8 cellular contexts compared by ENCODE assay signal in the genomic region with DNA sequence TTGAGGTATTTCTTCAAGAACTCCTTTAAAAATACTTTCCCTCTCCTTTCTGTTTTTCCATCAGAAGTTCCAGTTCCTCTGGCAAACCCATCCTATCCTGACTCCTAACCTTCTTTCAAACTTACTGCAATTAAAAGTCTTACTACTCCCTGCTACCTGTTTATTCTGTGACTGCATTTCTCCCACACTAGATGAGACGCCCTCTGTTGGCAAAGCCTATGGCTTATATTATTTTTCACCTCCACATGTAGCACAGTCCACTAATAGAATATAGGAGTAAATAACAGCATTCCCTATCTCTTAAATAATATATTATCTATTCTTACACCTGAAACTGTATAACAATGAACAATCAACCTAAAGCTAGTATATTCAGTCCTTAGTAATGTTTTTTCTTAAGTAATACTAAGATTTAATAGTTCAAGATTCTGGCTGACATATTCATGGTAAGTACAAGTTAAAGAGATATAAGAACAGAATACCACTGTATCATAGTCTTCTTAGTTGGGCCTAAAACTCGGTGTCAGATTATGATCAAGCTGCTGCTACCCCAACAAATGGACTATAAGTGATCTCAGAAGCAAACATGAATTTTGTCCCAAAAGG. TPM values are rescaled to one million over a fixed set of nuclear protein-coding genes. Genes with fewer than 3 reads are reported as not detected.
A peak's percentile ranks its signal among the peaks of the same experiment; 100 is the strongest.
DNase-seq lines count a peak whose midpoint lies in the region; ATAC-seq, FAIRE-seq and TF ChIP-seq lines count a peak whose summit lies in the region.

No MANE protein-coding gene starts in this region.

- no peaks in the 10 kb centered on the region for H3K27me3 ChIP-seq in HL-60 (ENCODE audit: insufficient read depth, poor library complexity, severe bottlenecking)

- FAIRE-seq in TTC549 (lab: Jason Lieb, UNC), result peak; percentile 74

- H3K27ac ChIP-seq in HL-60 (replicated peaks) (no peak overlapping the region), substantia nigra (ENCODE audit: low read depth, low read length, poor library complexity, severe bottlenecking) (no peak overlapping the region)

- H3K4me3 ChIP-seq in HL-60 (replicated peaks; ENCODE audit: insufficient read depth, low read length), result no peak overlapping the region

- no peaks in the 10 kb centered on the region for H3K27me3 Mint-ChIP-seq in activated T-cell treated with anti-CD3 and anti-CD28 coated beads, Interleukin-2, amount 50 U/mL, for 4 hours (ENCODE audit: low read depth)

- H3K4me3 Mint-ChIP-seq in activated T-cell treated with anti-CD3 and anti-CD28 coated beads, Interleukin-2, amount 50 U/mL, for 4 hours, result no peak overlapping the region

- ATAC-seq in activated T-cell treated with anti-CD3 and anti-CD28 coated beads, Interleukin-2, amount 50 U/mL, for 4 hours, result no peak

- H3K9me3 Mint-ChIP-seq in activated T-cell treated with anti-CD3 and anti-CD28 coated beads, Interleukin-2, amount 50 U/mL, for 4 hours, result no peaks in the 10 kb centered on the region

- H3K4me1 Mint-ChIP-seq in activated T-cell treated with anti-CD3 and anti-CD28 coated beads, Interleukin-2, amount 50 U/mL, for 4 hours (ENCODE audit: low read depth), result peaks cover 22% of the 10 kb centered on the region

- DNase-seq in DMS53 treated with DMSO at 0.1 percent for 48 hours (lab: John Stamatoyannopoulos, UW; ENCODE audit: unreplicated experiment) (peak; percentile 23), HL-60 (ENCODE audit: low read depth in 1 of 2, low spot score in 1 of 2) (no peak), left kidney (ENCODE audit: low read depth, low spot score) (peak; percentile 15), mucosa of gallbladder (ENCODE audit: low spot score) (no peak), ureter (ENCODE audit: low spot score) (no peak), substantia nigra (lab: John Stamatoyannopoulos, UW) (no peak)
- DNase-seq in activated T-cell treated with anti-CD3 and anti-CD28 coated beads, Interleukin-2, amount 50 U/mL, for 4 hours, result no peak

- H3K36me3 Mint-ChIP-seq in activated T-cell treated with anti-CD3 and anti-CD28 coated beads, Interleukin-2, amount 50 U/mL, for 4 hours (ENCODE audit: insufficient read depth), result peaks cover 16% of the 10 kb centered on the region

- TF ChIP-seq CTCF in HL-60 (IDR thresholded peaks at IDR 0.05; ENCODE audit: insufficient read depth, low read length), result peak; percentile 25

RNA-seq across cellular contexts. Expression of a gene that starts 54.8 kb away (rescaled TPM):
- total RNA-seq in mucosa of gallbladder (36.3 TPM), ureter (41.8 TPM)
- total RNA-seq in activated T-cell treated with anti-CD3 and anti-CD28 coated beads, Interleukin-2, amount 50 U/mL, for 4 hours, result 10 to 100 TPM; 34.9 to 37.2 (median 36.1) TPM

Comparison
In these comparisons a context has a peak if more than half of its experiments do, and no peak if none do; other contexts are left out.
1. DNase-seq: peak in DMS53 treated with DMSO at 0.1 percent for 48 hours (single experiment) and left kidney (single experiment); none in HL-60 (0 of 2), mucosa of gallbladder (single experiment), ureter (single experiment), activated T-cell treated with anti-CD3 and anti-CD28 coated beads, Interleukin-2, amount 50 U/mL, for 4 hours (single experiment) and substantia nigra (0 of 49).